In the genomic region with DNA sequence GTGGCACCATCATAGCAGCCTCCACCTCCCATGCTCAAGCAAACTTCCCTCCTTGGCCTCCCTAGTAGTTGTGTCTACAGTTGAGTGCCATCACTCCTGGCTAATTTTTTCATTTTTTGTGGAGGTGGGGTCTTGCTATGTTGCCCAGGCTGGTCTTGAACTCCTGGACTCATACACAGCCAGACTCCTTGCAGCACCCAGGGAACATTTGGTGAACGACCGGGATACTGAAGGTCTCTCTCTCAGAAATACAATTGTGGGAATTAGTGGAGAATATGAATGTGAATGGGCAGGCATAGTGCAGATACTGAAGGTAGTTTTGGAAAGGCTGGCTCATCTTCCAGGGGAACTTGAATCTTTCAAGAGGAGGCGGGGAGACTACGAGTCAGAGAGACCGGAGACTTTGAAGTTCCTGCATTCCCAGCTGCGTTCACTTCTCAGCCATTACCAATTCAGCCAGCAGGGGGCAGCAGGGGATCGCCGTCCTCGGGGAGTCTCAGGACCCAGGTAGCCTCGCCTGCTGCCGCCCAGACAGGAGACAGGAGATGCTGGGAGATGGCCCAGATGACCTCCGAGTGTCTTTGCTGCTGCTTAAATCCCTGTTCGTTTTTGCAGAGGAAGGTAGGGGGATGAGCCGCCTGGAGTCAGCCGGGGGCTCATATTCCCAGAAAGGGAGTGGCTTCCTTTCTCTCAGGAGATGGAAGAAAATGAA, we compare ENCODE assay signal across 9 cellular contexts.
DNase-seq lines count a peak whose midpoint lies in the region; ATAC-seq and TF ChIP-seq lines count a peak whose summit lies in the region.
"Had no signal": no experiment of that assay in that cellular context is flagged by ENCODE, and none has a peak within 500 bp of the region (broad histone marks: within the 10 kb centered on the region; RNA-seq: fewer than 3 reads in every experiment).

No MANE protein-coding gene starts in this region.

- DNase-seq in NCI-H1092 treated with DMSO at 0.1 percent for 48 hours (lab: John Stamatoyannopoulos, UW) = peak; percentile 1
- DNase-seq in NCI-H1092 (lab: John Stamatoyannopoulos, UW) = no peak
- peak; percentile 83 for DNase-seq in HT-29 (ENCODE audit: low spot score)
- DNase-seq in RWPE1 (ENCODE audit: low spot score) = peak; percentile 59
- peak; percentile 12 for DNase-seq in cerebellum (ENCODE audit: low spot score)
- DNase-seq in left lung = peak; percentile 39 to 81
- DNase-seq in stimulated activated naive CD8-positive, alpha-beta T cell treated with anti-CD3 and anti-CD28 coated beads, Interleukin-15, Interleukin-2, amounts not matched to agents 100 U/mL and 50 U/mL, for 24 hours = peak; percentile 57

- H3K4me1 ChIP-seq in left lung = peaks cover 0 to 6% of the 10 kb centered on the region in 2 donors
- H3K4me1 ChIP-seq: BLaER1 had no signal

- no peaks in the 10 kb centered on the region for H3K9me3 ChIP-seq in left lung
- H3K9me3 ChIP-seq: BLaER1 had no signal

- no peak overlapping the region for H3K4me3 ChIP-seq in left lung
- H3K4me3 ChIP-seq: BLaER1 had no signal

- POLR2A ChIA-PET in RWPE1 (lab: Yijun Ruan, JAX; ENCODE audit: low non-redundant PET) = no interaction called here

- intact Hi-C loops in left lung (cut with DNase I) = loop anchor here in 1 of 2 donors (10.0 kb wide), 1 partner anchor 1025 kb away; a partner anchor contains a TSS

- CTCF ChIA-PET in RWPE1 (lab: Yijun Ruan, JAX) = interaction anchor here (0.5 to 1.3 kb wide), 8 partner anchors 8 to 1024 kb away, joined by 3 to 6 read pairs (median 3); no protein-coding TSS in a partner anchor

- H3K27ac ChIP-seq in RWPE1 (no peak overlapping the region), left lung (no peak overlapping the region)
- H3K27ac ChIP-seq: BLaER1 had no signal

- ATAC-seq in left lung (peak; percentile 97), HG03045 (IDR thresholded peaks at IDR 0.05; ENCODE audit: unreplicated experiment) (no peak)
- peak; percentile 46 for ATAC-seq in stimulated activated naive CD8-positive, alpha-beta T cell treated with anti-CD3 and anti-CD28 coated beads, Interleukin-15, Interleukin-2, amounts not matched to agents 100 U/mL and 50 U/mL, for 24 hours

- peaks cover 0 to 16% of the 10 kb centered on the region in 2 donors for H3K27me3 ChIP-seq in left lung
- H3K27me3 ChIP-seq: BLaER1 had no signal

- no peaks in the 10 kb centered on the region for H3K36me3 ChIP-seq in left lung
- H3K36me3 ChIP-seq: BLaER1 had no signal

- peak; percentile 62 for TF ChIP-seq CTCF in RWPE1 (conservative IDR thresholded peaks at IDR 0.05; ENCODE audit: low read depth)
- peak; percentile 57 to 60 for TF ChIP-seq CTCF in left lung (IDR thresholded peaks at IDR 0.05)
